ENCODE assay signal across 8 cellular contexts in the genomic region with DNA sequence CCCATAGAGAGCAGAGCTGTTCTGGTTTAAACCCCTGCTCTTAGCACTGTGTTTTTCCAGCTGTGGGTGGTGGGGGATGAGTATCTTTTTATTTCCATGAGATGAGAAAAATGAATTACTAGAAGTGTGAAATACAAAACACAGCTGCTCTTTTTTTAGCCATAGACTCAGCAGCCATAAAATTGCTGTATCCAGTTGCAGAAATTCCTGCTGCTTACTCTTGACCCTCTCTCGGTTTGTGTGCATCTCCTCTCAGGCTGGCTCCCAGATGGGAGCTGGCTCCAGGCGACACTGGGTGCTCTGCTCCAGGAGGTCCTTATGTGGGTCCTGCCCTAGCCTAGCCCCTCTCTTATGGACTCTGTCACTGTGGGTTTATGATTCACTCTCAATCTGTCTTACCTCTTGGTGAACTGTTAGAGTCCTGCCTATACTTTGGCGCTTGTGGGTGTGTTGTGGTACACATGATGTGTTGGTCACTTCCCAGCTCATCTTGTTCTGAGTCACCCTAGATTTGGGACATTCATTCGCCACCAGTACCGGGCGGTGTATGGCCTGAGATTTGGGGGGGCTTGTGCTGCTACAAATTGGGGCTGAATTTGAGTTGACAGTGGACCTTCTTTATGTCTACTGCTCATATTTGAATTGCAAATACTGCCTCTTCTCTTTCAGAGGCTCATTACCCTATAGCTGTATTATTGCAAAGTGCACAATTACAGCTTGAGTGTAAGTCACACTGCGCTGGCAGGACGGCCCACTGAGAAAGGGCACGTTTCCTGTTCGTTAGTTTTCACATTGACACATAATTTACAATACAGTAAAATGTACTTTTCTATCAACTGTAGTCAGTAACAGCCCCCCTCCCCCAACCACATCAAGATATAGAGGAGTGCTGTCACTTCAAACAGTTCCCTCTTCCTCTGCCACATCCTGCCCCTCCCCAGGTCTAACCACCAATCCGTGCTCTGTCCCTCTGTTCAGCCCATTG. TPM values are rescaled to one million over a fixed set of nuclear protein-coding genes. Genes with fewer than 3 reads are reported as not detected.
DNase-seq lines count a peak whose midpoint lies in the region; ATAC-seq, FAIRE-seq and TF ChIP-seq lines count a peak whose summit lies in the region.

No MANE protein-coding gene starts in this region.

- no peak overlapping the region for H2BK12ac ChIP-seq in trophoblast cell (ENCODE audit: low read length)

- H4K12ac ChIP-seq in trophoblast cell (ENCODE audit: low read depth, low read length): no peak overlapping the region

- no peak overlapping the region for H3K4ac ChIP-seq in trophoblast cell (ENCODE audit: low read depth, low read length)

- no peak for TF ChIP-seq CTCF in CD14-positive monocyte (IDR thresholded peaks at IDR 0.05)
- TF ChIP-seq CTCF in testis (IDR thresholded peaks at IDR 0.05): no peak

- no peak overlapping the region for H3K23ac ChIP-seq in trophoblast cell (ENCODE audit: low read length)

- H3K79me1 ChIP-seq in trophoblast cell (ENCODE audit: low read length): no peaks in the 10 kb centered on the region

- no peak overlapping the region for H4K8ac ChIP-seq in trophoblast cell (ENCODE audit: low read depth, low read length)

- WGBS in testis, 2 donors: 81 to 85% methylated on average over 11 of the region's 11 CpGs
- no CpG with 5 or more reads among the region's 11 CpGs for WGBS in trophoblast cell (ENCODE audit: extremely low coverage, insufficient coverage, insufficient read length)

- H4K91ac ChIP-seq in trophoblast cell (ENCODE audit: low read depth, low read length): no peak overlapping the region

- no peaks in the 10 kb centered on the region for H3K27me3 ChIP-seq in testis
- no peaks in the 10 kb centered on the region for H3K27me3 ChIP-seq in trophoblast cell (ENCODE audit: insufficient read depth, low read length)

- DNase-seq in CD14-positive monocyte (ENCODE audit: low spot score) (peak; percentile 86), RCC 7860 (ENCODE audit: low spot score) (peak; percentile 28), myocyte (ENCODE audit: low read depth) (peak; percentile 61), testis (peak; percentile 17), trophoblast cell (no peak), NCI-H82 (lab: John Stamatoyannopoulos, UW) (no peak)
- DNase-seq in activated naive CD4-positive, alpha-beta T cell treated with anti-CD3 and anti-CD28 coated beads for 36 hours: peak; percentile 88

- no peak overlapping the region for H3K18ac ChIP-seq in trophoblast cell (ENCODE audit: low read length)

- H3K9me3 Mint-ChIP-seq in CD14-positive monocyte: no peaks in the 10 kb centered on the region
- H3K9me3 Mint-ChIP-seq in activated naive CD4-positive, alpha-beta T cell treated with anti-CD3 and anti-CD28 coated beads for 36 hours: no peaks in the 10 kb centered on the region

- intact Hi-C loops in CD14-positive monocyte (cut with micrococcal nuclease) (loop anchor here in 1 of 2 donors (2.0 kb wide), 2 partner anchors 23 to 91 kb away; partner anchors contain the start of gene RGS12), testis (cut with DNase I; ENCODE audit: low total_unique reads) (no loop called here)
- intact Hi-C loops in activated naive CD4-positive, alpha-beta T cell treated with anti-CD3 and anti-CD28 coated beads for 36 hours (cut with micrococcal nuclease): loop anchor here (1.0 to 5.0 kb wide), 5 partner anchors 90 to 155 kb away; partner anchors contain the start of gene RGS12

- H3K4me1 ChIP-seq in testis: no peaks in the 10 kb centered on the region
- no peaks in the 10 kb centered on the region for H3K4me1 ChIP-seq in trophoblast cell (ENCODE audit: control insufficient read depth in 1 of 2, insufficient read depth in 2 of 2, low read length in 2 of 2)

- H2BK120ac ChIP-seq in trophoblast cell (ENCODE audit: insufficient read depth, low read length, poor library complexity): no peak overlapping the region

- H3K27ac ChIP-seq in testis (no peak overlapping the region), trophoblast cell (ENCODE audit: low read depth, low read length) (no peak overlapping the region)

- H3K27ac Mint-ChIP-seq in CD14-positive monocyte: peak overlapping the region; percentile 58 to 98 (median 91)
- peak overlapping the region; percentile 57 for H3K27ac Mint-ChIP-seq in activated naive CD4-positive, alpha-beta T cell treated with anti-CD3 and anti-CD28 coated beads for 36 hours

- CTCF ChIA-PET in activated naive CD4-positive, alpha-beta T cell treated with anti-CD3 and anti-CD28 coated beads for 36 hours (lab: Charles Lee): interaction anchor here (0.9 to 1.2 kb wide), 2 partner anchors 8 to 12 kb away, joined by 4 to 5 read pairs; no protein-coding TSS in a partner anchor

- no peak overlapping the region for H2BK5ac ChIP-seq in trophoblast cell (ENCODE audit: low read depth, low read length, poor library complexity)

- H2AFZ ChIP-seq in trophoblast cell (ENCODE audit: insufficient read depth, low read length, poor library complexity): no peak overlapping the region

- H3K27me3 Mint-ChIP-seq in CD14-positive monocyte (ENCODE audit: low read depth in 3 of 3): peaks cover 0 to 2% (median 0%) of the 10 kb centered on the region in 3 donors
- no peaks in the 10 kb centered on the region for H3K27me3 Mint-ChIP-seq in activated naive CD4-positive, alpha-beta T cell treated with anti-CD3 and anti-CD28 coated beads for 36 hours (ENCODE audit: low read depth)

- H3K9ac ChIP-seq in trophoblast cell (ENCODE audit: low read length): no peak overlapping the region

- H3K79me2 ChIP-seq in trophoblast cell (ENCODE audit: control insufficient read depth, insufficient read depth, low read length, poor library complexity): no peaks in the 10 kb centered on the region

- ATAC-seq in GM21723 (IDR thresholded peaks at IDR 0.05; ENCODE audit: unreplicated experiment): peak; percentile 58

- H3K4me3 ChIP-seq in testis (no peak overlapping the region), trophoblast cell (ENCODE audit: low read depth, low read length) (no peak overlapping the region)

- peak overlapping the region in 1 of 2 donors; percentile 47 for H3K4me3 Mint-ChIP-seq in CD14-positive monocyte
- peak overlapping the region; percentile 44 for H3K4me3 Mint-ChIP-seq in activated naive CD4-positive, alpha-beta T cell treated with anti-CD3 and anti-CD28 coated beads for 36 hours

- H3K36me3 Mint-ChIP-seq in CD14-positive monocyte: peaks cover 70 to 78% of the 10 kb centered on the region in 2 donors
- peaks cover 11% of the 10 kb centered on the region for H3K36me3 Mint-ChIP-seq in activated naive CD4-positive, alpha-beta T cell treated with anti-CD3 and anti-CD28 coated beads for 36 hours (ENCODE audit: low read depth)

- no peaks in the 10 kb centered on the region for H3K9me3 ChIP-seq in testis
- no peaks in the 10 kb centered on the region for H3K9me3 ChIP-seq in trophoblast cell (ENCODE audit: insufficient read depth, low read depth, low read length)

- H3K4me2 ChIP-seq in trophoblast cell (ENCODE audit: low read length): no peak overlapping the region

- peaks cover 32% of the 10 kb centered on the region for H3K4me1 Mint-ChIP-seq in CD14-positive monocyte
- peaks cover 44% of the 10 kb centered on the region for H3K4me1 Mint-ChIP-seq in activated naive CD4-positive, alpha-beta T cell treated with anti-CD3 and anti-CD28 coated beads for 36 hours (ENCODE audit: low read depth)

- TF ChIP-seq POLR2A in testis (IDR thresholded peaks at IDR 0.05): no peak

- H3K36me3 ChIP-seq in testis (ENCODE audit: low read depth, missing control alignments): no peaks in the 10 kb centered on the region
- H3K36me3 ChIP-seq in trophoblast cell (ENCODE audit: control insufficient read depth in 1 of 2, insufficient read depth in 2 of 2, low read length in 2 of 2): peaks cover 26 to 45% of the 10 kb centered on the region in 2 experiments

- no peak overlapping the region for H2AK5ac ChIP-seq in trophoblast cell (ENCODE audit: low read length)

- H3K14ac ChIP-seq in trophoblast cell (ENCODE audit: low read length): no peak overlapping the region

- FAIRE-seq in RCC 7860 (lab: Jason Lieb, UNC): no peak

RNA-seq across cellular contexts. Expression of gene MSANTD1, which starts 46.9 kb away (rescaled TPM):
- not detected for polyA plus RNA-seq in CD14-positive monocyte
- total RNA-seq in activated naive CD4-positive, alpha-beta T cell treated with anti-CD3 and anti-CD28 coated beads for 36 hours: under 1 TPM; 0.49 to 0.55 TPM
- 0.48 and 0.57 TPM in 2 replicates for total RNA-seq in myocyte
- polyA plus RNA-seq in myocyte (2012): 0.32 TPM
- 10 to 100 TPM; 10.1 to 10.3 TPM for total RNA-seq in testis
- 3.6 TPM for polyA plus RNA-seq in testis (ENCODE audit: insufficient read depth, low read depth, low replicate concordance)
- polyA plus RNA-seq in trophoblast cell (2013): 0.15 and 0.23 TPM in 2 replicates

Comparison
In these comparisons a context has a peak if more than half of its experiments do, and no peak if none do; other contexts are left out.
1. DNase-seq: peak in CD14-positive monocyte (single experiment), RCC 7860 (single experiment), activated naive CD4-positive, alpha-beta T cell treated with anti-CD3 and anti-CD28 coated beads for 36 hours (single experiment), myocyte (single experiment) and testis (single experiment); none in trophoblast cell (0 of 2) and NCI-H82 (single experiment).